In genomic region chr9:104774831-104775573, GRCh38 we compare ENCODE assay signal across 9 cellular contexts. TPM values are rescaled to one million over a fixed set of nuclear protein-coding genes. Genes with fewer than 3 reads are reported as not detected.
DNase-seq lines count a peak whose midpoint lies in the region; ATAC-seq and TF ChIP-seq lines count a peak whose summit lies in the region.
"Had no signal": no experiment of that assay in that cellular context is flagged by ENCODE, and none has a peak within 500 bp of the region (broad histone marks: within the 10 kb centered on the region; RNA-seq: fewer than 3 reads in every experiment).

No MANE protein-coding gene starts in this region.

- TF ChIP-seq CTCF in KMS-11 (conservative IDR thresholded peaks at IDR 0.05; ENCODE audit: low read depth, low read length): no peak

- H3K4me1 ChIP-seq in KMS-11 (ENCODE audit: low read depth, poor library complexity, severe bottlenecking): peaks cover 54% of the 10 kb centered on the region

- peak overlapping the region; percentile 14; the same call in 1 of the 2 replicates for H2AFZ ChIP-seq in KMS-11 (ENCODE audit: low read depth)

- H3K27ac ChIP-seq in KMS-11: peak overlapping the region; percentile 34; the same call in 1 of the 2 replicates
- H3K27ac ChIP-seq: SK-N-MC had no signal

- no peak overlapping the region for H3K4me3 ChIP-seq in KMS-11 (IDR thresholded peaks at IDR 0.05; ENCODE audit: insufficient read depth, low read depth, low read length)
- H3K4me3 ChIP-seq: SK-N-MC had no signal

- ATAC-seq in GM21717 (IDR thresholded peaks at IDR 0.05; ENCODE audit: unreplicated experiment) (peak; percentile 94), left colon (peak; percentile 24)

- intact Hi-C loops in left colon (cut with DNase I, micrococcal nuclease): no loop called here

- no peaks in the 10 kb centered on the region for H4K20me1 ChIP-seq in KMS-11 (ENCODE audit: insufficient read depth)

- TF ChIP-seq POLR2A in GM15510 (IDR thresholded peaks at IDR 0.05; ENCODE audit: borderline replicate concordance, extremely low read depth, insufficient read length): peak; percentile 19

- H3K27me3 ChIP-seq in KMS-11 (ENCODE audit: insufficient read depth, low read depth): no peaks in the 10 kb centered on the region

- DNase-seq in left colon (peak in 1 of 2 donors; percentile 29), GOT3 (lab: John Stamatoyannopoulos, UW) (no peak), SK-N-DZ (ENCODE audit: low spot score) (no peak), NCI-H446 (lab: John Stamatoyannopoulos, UW) (no peak), DMS79 (lab: John Stamatoyannopoulos, UW) (no peak)

- no peak overlapping the region for H3K9ac ChIP-seq in KMS-11

- H3K36me3 ChIP-seq in KMS-11 (ENCODE audit: insufficient read depth): no peaks in the 10 kb centered on the region

- peak overlapping the region; percentile 49 for H3K4me2 ChIP-seq in KMS-11

- H3K79me2 ChIP-seq in KMS-11 (ENCODE audit: insufficient read depth, low read depth): no peaks in the 10 kb centered on the region

RNA-seq across cellular contexts. Expression of gene NIPSNAP3B, which starts 11.1 kb away (rescaled TPM):
- 1 to 10 TPM in 1 of 2 donors, under 1 TPM in 1; 0.85 to 1.3 TPM for total RNA-seq in left colon
- polyA plus RNA-seq in SK-N-DZ (2014; cell fraction: cytosol; rRNA removed): 4.9 and 5.1 TPM in 2 replicates
- 1.4 and 4.4 TPM in 2 replicates for polyA plus RNA-seq in SK-N-DZ (2014; cell fraction: nucleus; rRNA removed)

RNA-seq across cellular contexts. Expression of gene NIPSNAP3A, which starts 27.5 kb away (rescaled TPM):
- total RNA-seq in left colon: 10 to 100 TPM; 40.6 to 52.5 TPM
- polyA plus RNA-seq in SK-N-DZ (2014; cell fraction: cytosol; rRNA removed): 38.6 and 45.2 TPM in 2 replicates
- polyA plus RNA-seq in SK-N-DZ (2014; cell fraction: nucleus; rRNA removed): 29.9 and 38.3 TPM in 2 replicates
